Comparison of ENCODE assay signal across 8 cellular contexts in genomic region chr1:151459331-151460046, GRCh38. TPM values are rescaled to one million over a fixed set of nuclear protein-coding genes. Genes with fewer than 3 reads are reported as not detected.
DNase-seq lines count a peak whose midpoint lies in the region; ATAC-seq and TF ChIP-seq lines count a peak whose summit lies in the region.

Gene POGZ, minus strand, starts transcription at chr1:151459494. Its CDS starts 17,290 bp downstream, at chr1:151442204.

- CTCF ChIA-PET in T-cell (lab: Charles Lee), result interaction anchor here in 1 of 2 donors (1.0 kb wide), 2 partner anchors 12 to 14 kb away, joined by 3 to 5 read pairs; no protein-coding TSS in a partner anchor

- H3K4me2 ChIP-seq in parathyroid adenoma (ENCODE audit: low read length), result peak within 1 kb of the TSS; percentile 92

- H3K27me3 Mint-ChIP-seq in T-cell, result peaks cover 16 to 21% of the 10 kb centered on the region in 2 donors

- H3K27me3 ChIP-seq in adipocyte (replicated peaks; ENCODE audit: control insufficient read depth, insufficient read depth, low read length) (no peaks in the 10 kb centered on the region), cardiac muscle cell (peaks cover 25% of the 10 kb centered on the region), parathyroid adenoma (ENCODE audit: control insufficient read depth, insufficient read depth, low read length) (no peaks in the 10 kb centered on the region), tibial artery (peaks cover 0 to 3% of the 10 kb centered on the region in 2 donors)

- no peak for TF ChIP-seq CTCF in cardiac muscle cell (IDR thresholded peaks at IDR 0.05; ENCODE audit: low read depth, low read length)
- TF ChIP-seq CTCF in parathyroid adenoma (IDR thresholded peaks at IDR 0.05), result no peak
- TF ChIP-seq CTCF in tibial artery (IDR thresholded peaks at IDR 0.05), result no peak

- peak within 1 kb of the TSS; percentile 85 for H3K9ac ChIP-seq in adipocyte (ENCODE audit: low read length)
- peak within 1 kb of the TSS; percentile 37 for H3K9ac ChIP-seq in parathyroid adenoma

- no peaks in the 10 kb centered on the region for H3K36me3 Mint-ChIP-seq in T-cell

- DNase-seq in GM04503 (ENCODE audit: low read depth) (peak; percentile 77), NCI-H146 (lab: John Stamatoyannopoulos, UW) (peak; percentile 93), T-cell (peak; percentile 84 to 96 (median 93)), adipocyte (ENCODE audit: low read depth) (peak; percentile 99), cardiac muscle cell (ENCODE audit: low read depth in 1 of 2, low spot score in 1 of 2) (peak; percentile 96 to 99), tibial artery (peak; percentile 95 to 98)

- peak within 1 kb of the TSS; percentile 91 to 94 for H3K27ac Mint-ChIP-seq in T-cell

- peak within 1 kb of the TSS; percentile 74 for H2AFZ ChIP-seq in parathyroid adenoma

- H3K4me3 Mint-ChIP-seq in T-cell, result peak within 1 kb of the TSS; percentile 86 to 96 (median 89)

- H3K36me3 ChIP-seq in adipocyte (ENCODE audit: control insufficient read depth, insufficient read depth, low read length, severe bottlenecking), result no peaks in the 10 kb centered on the region
- no peaks in the 10 kb centered on the region for H3K36me3 ChIP-seq in cardiac muscle cell
- no peaks in the 10 kb centered on the region for H3K36me3 ChIP-seq in parathyroid adenoma (ENCODE audit: control insufficient read depth, insufficient read depth, low read length)
- no peaks in the 10 kb centered on the region for H3K36me3 ChIP-seq in tibial artery

- intact Hi-C loops in tibial artery (cut with DNase I; ENCODE audit: low total_unique reads), result loop anchor here (5.0 kb wide), 1 partner anchor 153 kb away; the partner anchor contains the start of gene SNX27

- no peaks in the 10 kb centered on the region for H3K9me3 Mint-ChIP-seq in T-cell

- peaks cover 6% of the 10 kb centered on the region for H3K79me2 ChIP-seq in parathyroid adenoma

- H3K4me3 ChIP-seq in adipocyte (ENCODE audit: low read length) (peak within 1 kb of the TSS; percentile 86), cardiac muscle cell (peak within 1 kb of the TSS; percentile 89), parathyroid adenoma (ENCODE audit: low read depth, low read length) (peak within 1 kb of the TSS; percentile 84), tibial artery (peak within 1 kb of the TSS; percentile 91 to 93)

- peaks cover 32 to 35% (median 34%) of the 10 kb centered on the region in 3 donors for H3K4me1 Mint-ChIP-seq in T-cell

- H3K9me3 ChIP-seq in adipocyte (ENCODE audit: control insufficient read depth, low read length), result no peaks in the 10 kb centered on the region
- H3K9me3 ChIP-seq in cardiac muscle cell (ENCODE audit: low read depth), result no peaks in the 10 kb centered on the region
- no peaks in the 10 kb centered on the region for H3K9me3 ChIP-seq in parathyroid adenoma (ENCODE audit: control insufficient read depth, low read length)
- no peaks in the 10 kb centered on the region for H3K9me3 ChIP-seq in tibial artery

- peak within 1 kb of the TSS; percentile 99 for H3K27ac ChIP-seq in cardiac muscle cell
- peak within 1 kb of the TSS; percentile 93 for H3K27ac ChIP-seq in parathyroid adenoma
- H3K27ac ChIP-seq in tibial artery, result peak within 1 kb of the TSS; percentile 97 to 99

- ATAC-seq in HG02759 (IDR thresholded peaks at IDR 0.05; ENCODE audit: unreplicated experiment), result peak; percentile 72
- ATAC-seq in T-cell (replicated peaks in 1 of 4), result peak; percentile 70 to 78 (median 72)

- peaks cover 29% of the 10 kb centered on the region for H3K4me1 ChIP-seq in adipocyte (ENCODE audit: control insufficient read depth, insufficient read depth, low read length)
- H3K4me1 ChIP-seq in cardiac muscle cell (ENCODE audit: low read depth), result peaks cover 17% of the 10 kb centered on the region
- H3K4me1 ChIP-seq in parathyroid adenoma, result peaks cover 4% of the 10 kb centered on the region
- H3K4me1 ChIP-seq in tibial artery, result peaks cover 0 to 36% (median 20%) of the 10 kb centered on the region in 4 donors

- POLR2A ChIA-PET in T-cell (lab: Charles Lee), result interaction anchor here (0.6 to 0.8 kb wide), 3 partner anchors 8 to 60 kb away, joined by 3 to 4 read pairs (median 3); no protein-coding TSS in a partner anchor

RNA-seq across cellular contexts. Expression of gene POGZ, which starts in this region (rescaled TPM):
- total RNA-seq in T-cell, result 100 to 1,000 TPM in 2 of 5 donors, 10 to 100 TPM in 3; 93.8 to 133 (median 96.7) TPM
- 29.0 and 48.6 TPM in 2 replicates for total RNA-seq in cardiac muscle cell
- 30.8 and 35.1 TPM in 2 replicates for polyA plus RNA-seq in cardiac muscle cell

Comparison
In these comparisons a context has a peak if more than half of its experiments do, and no peak if none do; other contexts are left out.
1. Peak in every context shown above with its lines: DNase-seq, ATAC-seq, H3K4me3 ChIP-seq and H3K27ac ChIP-seq.